ENCODE assay signal across 35 cellular contexts in genomic region chr2:239485622-239486021, GRCh38.
DNase-seq lines count a peak whose midpoint lies in the region; ATAC-seq, FAIRE-seq and TF ChIP-seq lines count a peak whose summit lies in the region.
"Had no signal": no experiment of that assay in that cellular context is flagged by ENCODE, and none has a peak within 500 bp of the region (broad histone marks: within the 10 kb centered on the region; RNA-seq: fewer than 3 reads in every experiment).

No MANE protein-coding gene starts in this region.

- FAIRE-seq in kidney (lab: Jason Lieb, UNC) = no peak
- FAIRE-seq: A204.1, A549, D721Med had no signal

- no peaks in the 10 kb centered on the region for H3K27me3 ChIP-seq in psoas muscle (ENCODE audit: insufficient read depth in 3 of 3, low read length in 2 of 3)
- no peaks in the 10 kb centered on the region for H3K27me3 ChIP-seq in upper lobe of right lung
- H3K27me3 ChIP-seq: BLaER1 had no signal

- H3K4me1 ChIP-seq in kidney (ENCODE audit: control insufficient read depth in 1 of 2, insufficient read depth in 1 of 2, low read depth in 1 of 2, low read length in 2 of 2) (no peaks in the 10 kb centered on the region), psoas muscle (no peaks in the 10 kb centered on the region), upper lobe of right lung (no peaks in the 10 kb centered on the region)
- H3K4me1 ChIP-seq: A549, BE2C, Caco-2 had no signal

- H3K4me1 Mint-ChIP-seq in nephron progenitor cell = peaks cover 54% of the 10 kb centered on the region
- H3K4me1 Mint-ChIP-seq: B cell; CD4-positive, alpha-beta memory T cell; CD4-positive, CD25-positive, alpha-beta regulatory T cell; CD8-positive, alpha-beta memory T cell had no signal

- no peak overlapping the region for H3K4me3 Mint-ChIP-seq in nephron progenitor cell
- H3K4me3 Mint-ChIP-seq: B cell; CD4-positive, alpha-beta memory T cell; CD4-positive, alpha-beta T cell; CD4-positive, CD25-positive, alpha-beta regulatory T cell; CD8-positive, alpha-beta memory T cell; CD8-positive, alpha-beta T cell had no signal

- H3K4me3 ChIP-seq in kidney (ENCODE audit: low read length in 2 of 2) (no peak overlapping the region), psoas muscle (no peak overlapping the region), upper lobe of right lung (no peak overlapping the region)
- H3K4me3 ChIP-seq: A549; BLaER1; BLaER1 treated with 17β-estradiol and CSF1 and Interleukin-3, amounts not matched to agents 10 nM and 100 nM had no signal

- H3K27ac Mint-ChIP-seq in nephron progenitor cell = no peak overlapping the region
- H3K27ac Mint-ChIP-seq: B cell; CD14-positive monocyte; CD4-positive, alpha-beta memory T cell; CD4-positive, alpha-beta T cell; CD4-positive, CD25-positive, alpha-beta regulatory T cell; CD8-positive, alpha-beta T cell had no signal

- DNase-seq in Right ventricle myocardium inferior (ENCODE audit: missing footprints) (peak; percentile 31), cardiac septum (ENCODE audit: low spot score) (no peak), kidney (peak; percentile 40), psoas muscle (no peak), upper lobe of right lung (no peak), nephron progenitor cell (no peak)
- DNase-seq: 8988T; ACHN; AML-193; BE2C; C1 segment of cervical spinal cord; Caco-2; Calu3; CD4-positive, alpha-beta memory T cell; CD4-positive, alpha-beta T cell; CD4-positive, CD25-positive, alpha-beta regulatory T cell; CD8-positive, alpha-beta memory T cell; CD8-positive, alpha-beta T cell; COR-L47; DMS 273 treated with DMSO at 0.1 percent for 48 hours; DMS153; DMS53; DMS79; DMS79 treated with DMSO at 0.1 percent for 48 hours; DND-41; EL had no signal

- 28 to 36% (median 34%) methylated on average over 3 of the region's 3 CpGs for WGBS in psoas muscle, 3 donors

- H3K27me3 Mint-ChIP-seq in nephron progenitor cell (ENCODE audit: low read depth, poor library complexity) = peaks cover 17% of the 10 kb centered on the region
- H3K27me3 Mint-ChIP-seq: CD4-positive, alpha-beta T cell had no signal

- ATAC-seq in Right ventricle myocardium inferior = no peak
- peak in 3 of 4 donors; percentile 52 to 77 (median 70) for ATAC-seq in psoas muscle
- no peak for ATAC-seq in upper lobe of right lung
- ATAC-seq: A549; CD8-positive, alpha-beta T cell had no signal

- H3K27ac ChIP-seq in kidney (ENCODE audit: low read depth in 2 of 2, low read length in 2 of 2) (no peak overlapping the region), psoas muscle (no peak overlapping the region), upper lobe of right lung (no peak overlapping the region)
- H3K27ac ChIP-seq: 22Rv1; A549; BLaER1; BLaER1 treated with 17β-estradiol and CSF1 and Interleukin-3, amounts not matched to agents 10 nM and 100 nM; C4-2B had no signal

- no peaks in the 10 kb centered on the region for H3K36me3 Mint-ChIP-seq in nephron progenitor cell (ENCODE audit: low read depth)
- H3K36me3 Mint-ChIP-seq: CD14-positive monocyte; CD4-positive, alpha-beta memory T cell; CD4-positive, CD25-positive, alpha-beta regulatory T cell; CD8-positive, alpha-beta memory T cell; CD8-positive, alpha-beta T cell had no signal

- no peak overlapping the region for H3K9ac ChIP-seq in kidney (ENCODE audit: low read length in 2 of 2)
- H3K9ac ChIP-seq: BLaER1; BLaER1 treated with 17β-estradiol and CSF1 and Interleukin-3, amounts not matched to agents 10 nM and 100 nM had no signal

- H3K9me3 ChIP-seq in kidney (ENCODE audit: control insufficient read depth in 1 of 2, low read length in 2 of 2) = no peaks in the 10 kb centered on the region
- H3K9me3 ChIP-seq in psoas muscle = no peaks in the 10 kb centered on the region
- H3K9me3 ChIP-seq in upper lobe of right lung = no peaks in the 10 kb centered on the region
- H3K9me3 ChIP-seq: A549; BE2C; BLaER1; BLaER1 treated with 17β-estradiol and CSF1 and Interleukin-3, amounts not matched to agents 10 nM and 100 nM; Caco-2 had no signal

- peaks cover 9% of the 10 kb centered on the region for H3K9me3 Mint-ChIP-seq in nephron progenitor cell
- H3K9me3 Mint-ChIP-seq: CD4-positive, alpha-beta memory T cell; CD4-positive, alpha-beta T cell; CD4-positive, CD25-positive, alpha-beta regulatory T cell; CD8-positive, alpha-beta memory T cell; CD8-positive, alpha-beta T cell had no signal

- H3K36me3 ChIP-seq in kidney (ENCODE audit: control insufficient read depth in 1 of 2, insufficient read depth in 2 of 2, low read length in 2 of 2) (no peaks in the 10 kb centered on the region), psoas muscle (ENCODE audit: insufficient read depth in 1 of 2, low read depth in 1 of 2) (no peaks in the 10 kb centered on the region), upper lobe of right lung (no peaks in the 10 kb centered on the region)
- H3K36me3 ChIP-seq: BE2C; BLaER1; BLaER1 treated with 17β-estradiol and CSF1 and Interleukin-3, amounts not matched to agents 10 nM and 100 nM had no signal

- no peak for TF ChIP-seq CTCF in kidney (IDR thresholded peaks at IDR 0.05; ENCODE audit: borderline replicate concordance, extremely low read depth, insufficient read depth)
- TF ChIP-seq CTCF in psoas muscle (IDR thresholded peaks at IDR 0.05) = no peak
- no peak for TF ChIP-seq CTCF in upper lobe of right lung (IDR thresholded peaks at IDR 0.05)
- no peak for TF ChIP-seq CTCF in nephron progenitor cell (IDR thresholded peaks at IDR 0.05)

- intact Hi-C loops in Right ventricle myocardium inferior (cut with DNase I) (no loop called here), cardiac septum (cut with DNase I) (no loop called here), kidney (cut with DNase I) (no loop called here), psoas muscle (cut with DNase I) (loop anchor here in 1 of 2 donors (2.0 kb wide), 1 partner anchor 63 kb away; no protein-coding TSS in a partner anchor), upper lobe of right lung (cut with DNase I) (no loop called here)

Comparison
In these comparisons a context has a peak if more than half of its experiments do, and no peak if none do; other contexts are left out.
1. DNase-seq: peak in Right ventricle myocardium inferior (single experiment) and kidney (single experiment); none in cardiac septum (single experiment), psoas muscle (0 of 2), upper lobe of right lung (single experiment) and nephron progenitor cell (single experiment).
2. ATAC-seq: peak in psoas muscle (3 of 4); none in Right ventricle myocardium inferior (single experiment) and upper lobe of right lung (single experiment).